Comparison of ENCODE assay signal across 1 cellular context in genomic region chr4:189088783-189089182, GRCh38.
TF ChIP-seq lines count a peak whose summit lies in the region.

No MANE protein-coding gene starts in this region.

TF ChIP-seq in H1, 55 proteins besides CTCF, POLR2A, EP300 and RAD21 (continued from another document):
- no peak for TF ChIP-seq E2F6 (IDR thresholded peaks at IDR 0.05)
- no peak for TF ChIP-seq CREB1 (IDR thresholded peaks at IDR 0.05)
- no peak for TF ChIP-seq KDM5A (IDR thresholded peaks at IDR 0.05; ENCODE audit: low read length)
- TF ChIP-seq SP2 (IDR thresholded peaks at IDR 0.05; ENCODE audit: low read length), result no peak
- no peak for TF ChIP-seq ZNF274 (IDR thresholded peaks at IDR 0.05; ENCODE audit: borderline replicate concordance, extremely low read depth, low read length)
